In the genomic region with DNA sequence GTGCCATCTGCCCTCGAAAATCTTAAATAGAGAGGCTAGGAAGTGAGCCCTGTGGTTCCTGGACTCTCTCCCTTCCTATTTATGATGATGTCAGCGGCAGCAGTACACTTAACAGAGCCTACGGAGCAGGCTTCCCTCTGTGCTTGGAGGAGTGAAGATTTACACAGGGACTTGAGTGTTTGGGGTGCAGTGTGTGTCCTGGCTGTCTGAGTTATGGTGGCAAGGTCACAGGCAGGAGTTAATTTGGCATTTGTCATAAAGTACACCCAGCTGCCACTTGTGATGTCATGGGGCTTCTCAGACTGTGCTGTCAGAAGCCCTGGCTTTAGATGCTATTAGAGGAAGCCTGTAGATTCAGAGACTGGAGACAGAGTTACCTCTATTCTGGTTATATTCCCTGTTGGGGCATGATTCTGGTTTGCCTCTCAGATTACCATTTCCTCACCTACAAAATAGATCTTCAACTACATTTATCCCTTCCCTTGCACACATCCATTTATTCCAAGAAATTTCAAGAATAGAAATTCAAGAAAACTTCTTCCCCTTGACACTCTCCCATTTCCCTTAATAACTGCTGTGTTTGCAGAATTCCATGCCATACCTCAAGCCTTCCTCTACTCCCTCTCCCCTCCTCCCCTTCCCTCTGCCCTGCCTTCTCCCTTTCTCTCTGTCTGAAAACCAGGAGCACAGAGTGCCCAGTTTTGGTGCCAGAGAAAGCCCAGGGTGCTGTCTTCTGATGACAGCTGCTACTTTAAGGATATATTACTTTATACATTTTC, we compare ENCODE assay signal across 22 cellular contexts.
A peak's percentile ranks its signal among the peaks of the same experiment; 100 is the strongest.
DNase-seq lines count a peak whose midpoint lies in the region; ATAC-seq, FAIRE-seq and TF ChIP-seq lines count a peak whose summit lies in the region.
"Had no signal": no experiment of that assay in that cellular context is flagged by ENCODE, and none has a peak within 500 bp of the region (broad histone marks: within the 10 kb centered on the region; RNA-seq: fewer than 3 reads in every experiment).

No MANE protein-coding gene starts in this region.

- peak; percentile 15 for DNase-seq in MV-4-11 (lab: John Stamatoyannopoulos, UW)
- no peak for DNase-seq in RWPE2 (ENCODE audit: low spot score)
- no peak for DNase-seq in lower lobe of right lung
- no peak for DNase-seq in smooth muscle cell (lab: John Stamatoyannopoulos, UW; ENCODE audit: unreplicated experiment)
- DNase-seq in foreskin melanocyte = no peak
- DNase-seq in activated CD8-positive, alpha-beta memory T cell treated with anti-CD3 and anti-CD28 coated beads, Interleukin-2, amount 10 ng/mL, durations not matched to agents 7 days and 5 days = no peak
- DNase-seq in mucosa of gallbladder (ENCODE audit: low spot score) = no peak
- DNase-seq in kidney = no peak
- DNase-seq: activated CD4-positive, alpha-beta T cell treated with anti-CD3 and anti-CD28 coated beads for 4 hours; CD8-positive, alpha-beta T cell; DMS79 treated with DMSO at 0.1 percent for 48 hours; foreskin fibroblast; HCEC 1CT; immature natural killer cell; NCI-H1694; NCI-H82; occipital lobe had no signal

- no peak overlapping the region for H2AFZ ChIP-seq in smooth muscle cell (ENCODE audit: low read depth)

- H3K9me3 Mint-ChIP-seq in activated CD8-positive, alpha-beta memory T cell treated with anti-CD3 and anti-CD28 coated beads, Interleukin-2, amount 10 ng/mL, durations not matched to agents 7 days and 5 days (ENCODE audit: low read depth) = no peaks in the 10 kb centered on the region
- H3K9me3 Mint-ChIP-seq: activated naive CD4-positive, alpha-beta T cell treated with anti-CD3 and anti-CD28 coated beads, Interleukin-2, amount 50 U/mL, for 24 hours; CD8-positive, alpha-beta T cell; immature natural killer cell; stimulated activated memory B cell treated with anti-CD40 and anti-IgM and Interleukin-4, amounts not matched to agents 10 μg/mL and 1 μg/mL and 100 μg/mL, for 72 hours had no signal

- H3F3A ChIP-seq in smooth muscle cell (ENCODE audit: low read depth) = peaks cover 18% of the 10 kb centered on the region

- no peak overlapping the region for H3K27ac Mint-ChIP-seq in activated CD8-positive, alpha-beta memory T cell treated with anti-CD3 and anti-CD28 coated beads, Interleukin-2, amount 10 ng/mL, durations not matched to agents 7 days and 5 days
- H3K27ac Mint-ChIP-seq: activated naive CD4-positive, alpha-beta T cell treated with anti-CD3 and anti-CD28 coated beads, Interleukin-2, amount 50 U/mL, for 24 hours; CD8-positive, alpha-beta T cell; immature natural killer cell; stimulated activated memory B cell treated with anti-CD40 and anti-IgM and Interleukin-4, amounts not matched to agents 10 μg/mL and 1 μg/mL and 100 μg/mL, for 72 hours had no signal

- H3K36me3 Mint-ChIP-seq in activated CD8-positive, alpha-beta memory T cell treated with anti-CD3 and anti-CD28 coated beads, Interleukin-2, amount 10 ng/mL, durations not matched to agents 7 days and 5 days = no peaks in the 10 kb centered on the region
- H3K36me3 Mint-ChIP-seq: activated naive CD4-positive, alpha-beta T cell treated with anti-CD3 and anti-CD28 coated beads, Interleukin-2, amount 50 U/mL, for 24 hours; CD8-positive, alpha-beta T cell; immature natural killer cell; stimulated activated memory B cell treated with anti-CD40 and anti-IgM and Interleukin-4, amounts not matched to agents 10 μg/mL and 1 μg/mL and 100 μg/mL, for 72 hours had no signal

- no peak for FAIRE-seq in kidney (lab: Jason Lieb, UNC)

- no peak overlapping the region for H3K4me3 Mint-ChIP-seq in activated CD8-positive, alpha-beta memory T cell treated with anti-CD3 and anti-CD28 coated beads, Interleukin-2, amount 10 ng/mL, durations not matched to agents 7 days and 5 days
- H3K4me3 Mint-ChIP-seq: activated naive CD4-positive, alpha-beta T cell treated with anti-CD3 and anti-CD28 coated beads, Interleukin-2, amount 50 U/mL, for 24 hours; CD8-positive, alpha-beta T cell; immature natural killer cell; stimulated activated memory B cell treated with anti-CD40 and anti-IgM and Interleukin-4, amounts not matched to agents 10 μg/mL and 1 μg/mL and 100 μg/mL, for 72 hours had no signal

- H3K4me1 ChIP-seq in RWPE2 (ENCODE audit: insufficient read depth, poor library complexity, severe bottlenecking) = no peaks in the 10 kb centered on the region
- H3K4me1 ChIP-seq in lower lobe of right lung = no peaks in the 10 kb centered on the region
- peaks cover 6% of the 10 kb centered on the region for H3K4me1 ChIP-seq in smooth muscle cell (ENCODE audit: low read depth)
- no peaks in the 10 kb centered on the region for H3K4me1 ChIP-seq in kidney (ENCODE audit: control insufficient read depth in 1 of 2, insufficient read depth in 1 of 2, low read depth in 1 of 2, low read length in 2 of 2)

- H3K4me3 ChIP-seq in RWPE2 (ENCODE audit: severe bottlenecking) = no peak overlapping the region
- H3K4me3 ChIP-seq in lower lobe of right lung = no peak overlapping the region
- H3K4me3 ChIP-seq in smooth muscle cell = no peak overlapping the region
- no peak overlapping the region for H3K4me3 ChIP-seq in kidney (ENCODE audit: low read length in 2 of 2)
- H3K4me3 ChIP-seq: SJCRH30, thoracic aorta had no signal

- no peaks in the 10 kb centered on the region for H4K20me1 ChIP-seq in smooth muscle cell (ENCODE audit: low read depth)

- H3K27me3 Mint-ChIP-seq in activated CD8-positive, alpha-beta memory T cell treated with anti-CD3 and anti-CD28 coated beads, Interleukin-2, amount 10 ng/mL, durations not matched to agents 7 days and 5 days = no peaks in the 10 kb centered on the region
- H3K27me3 Mint-ChIP-seq: activated naive CD4-positive, alpha-beta T cell treated with anti-CD3 and anti-CD28 coated beads, Interleukin-2, amount 50 U/mL, for 24 hours had no signal

- CTCF ChIA-PET in activated CD8-positive, alpha-beta memory T cell treated with anti-CD3 and anti-CD28 coated beads, Interleukin-2, amount 10 ng/mL, durations not matched to agents 7 days and 5 days (lab: Charles Lee) = no interaction called here

- no peak overlapping the region for H3K9ac ChIP-seq in smooth muscle cell (ENCODE audit: low read depth)
- H3K9ac ChIP-seq in kidney (ENCODE audit: low read length in 2 of 2) = no peak overlapping the region
- H3K9ac ChIP-seq: KMS-11 had no signal

- H3K79me2 ChIP-seq in smooth muscle cell (ENCODE audit: low read depth) = no peaks in the 10 kb centered on the region

- no peak overlapping the region for H3K27ac ChIP-seq in RWPE2 (ENCODE audit: poor library complexity, severe bottlenecking)
- no peak overlapping the region for H3K27ac ChIP-seq in lower lobe of right lung
- H3K27ac ChIP-seq in smooth muscle cell (ENCODE audit: low read depth) = peak overlapping the region; percentile 14
- no peak overlapping the region for H3K27ac ChIP-seq in kidney (ENCODE audit: low read depth in 2 of 2, low read length in 2 of 2)
- H3K27ac ChIP-seq: KMS-11, SJCRH30, thoracic aorta had no signal

- WGBS in smooth muscle cell (ENCODE audit: low lambda C conversion rate) = 39% methylated on average over 3 of the region's 3 CpGs

- TF ChIP-seq CTCF in RWPE2 (IDR thresholded peaks at IDR 0.05; ENCODE audit: poor library complexity, severe bottlenecking) (no peak), lower lobe of right lung (IDR thresholded peaks at IDR 0.05) (no peak), smooth muscle cell (IDR thresholded peaks at IDR 0.05; ENCODE audit: borderline replicate concordance, insufficient read depth, poor library complexity, severe bottlenecking) (no peak), kidney (IDR thresholded peaks at IDR 0.05; ENCODE audit: borderline replicate concordance, extremely low read depth, insufficient read depth) (no peak)

- no peaks in the 10 kb centered on the region for H3K9me3 ChIP-seq in RWPE2 (ENCODE audit: severe bottlenecking)
- H3K9me3 ChIP-seq in lower lobe of right lung = no peaks in the 10 kb centered on the region
- no peaks in the 10 kb centered on the region for H3K9me3 ChIP-seq in smooth muscle cell (replicated peaks; ENCODE audit: low read depth)
- H3K9me3 ChIP-seq in kidney (ENCODE audit: control insufficient read depth in 1 of 2, low read length in 2 of 2) = no peaks in the 10 kb centered on the region
- H3K9me3 ChIP-seq: SJCRH30, thoracic aorta had no signal

- no peaks in the 10 kb centered on the region for H3K4me1 Mint-ChIP-seq in activated CD8-positive, alpha-beta memory T cell treated with anti-CD3 and anti-CD28 coated beads, Interleukin-2, amount 10 ng/mL, durations not matched to agents 7 days and 5 days
- H3K4me1 Mint-ChIP-seq: activated naive CD4-positive, alpha-beta T cell treated with anti-CD3 and anti-CD28 coated beads, Interleukin-2, amount 50 U/mL, for 24 hours; immature natural killer cell; stimulated activated memory B cell treated with anti-CD40 and anti-IgM and Interleukin-4, amounts not matched to agents 10 μg/mL and 1 μg/mL and 100 μg/mL, for 72 hours had no signal

- no peak overlapping the region for H3K4me2 ChIP-seq in smooth muscle cell
- H3K4me2 ChIP-seq: KMS-11 had no signal

- ATAC-seq in RWPE2 (ENCODE audit: low read depth) (0 out of 3 replicates have a peak, but pooled peaks have one; percentile 9), lower lobe of right lung (peak; percentile 73 to 90)
- no peak for ATAC-seq in activated CD8-positive, alpha-beta memory T cell treated with anti-CD3 and anti-CD28 coated beads, Interleukin-2, amount 10 ng/mL, durations not matched to agents 7 days and 5 days
- ATAC-seq: CD8-positive, alpha-beta T cell; stimulated activated memory B cell treated with anti-CD40 and anti-IgM and Interleukin-4, amounts not matched to agents 10 μg/mL and 1 μg/mL and 100 μg/mL, for 72 hours had no signal

- no peaks in the 10 kb centered on the region for H3K27me3 ChIP-seq in RWPE2 (ENCODE audit: insufficient read depth, poor library complexity, severe bottlenecking)
- H3K27me3 ChIP-seq in lower lobe of right lung (ENCODE audit: low read depth) = no peaks in the 10 kb centered on the region
- no peaks in the 10 kb centered on the region for H3K27me3 ChIP-seq in smooth muscle cell (ENCODE audit: low read depth)
- H3K27me3 ChIP-seq: SJCRH30 had no signal

- H3K36me3 ChIP-seq in RWPE2 (ENCODE audit: low read depth) = no peaks in the 10 kb centered on the region
- H3K36me3 ChIP-seq in lower lobe of right lung = no peaks in the 10 kb centered on the region
- no peaks in the 10 kb centered on the region for H3K36me3 ChIP-seq in smooth muscle cell (ENCODE audit: low read depth)
- H3K36me3 ChIP-seq in kidney (ENCODE audit: control insufficient read depth in 1 of 2, insufficient read depth in 2 of 2, low read length in 2 of 2) = no peaks in the 10 kb centered on the region
- H3K36me3 ChIP-seq: SJCRH30, thoracic aorta had no signal

- intact Hi-C loops in lower lobe of right lung (cut with DNase I) (no loop called here), kidney (cut with DNase I) (no loop called here)
